8 cellular contexts compared by ENCODE assay signal in the genomic region with DNA sequence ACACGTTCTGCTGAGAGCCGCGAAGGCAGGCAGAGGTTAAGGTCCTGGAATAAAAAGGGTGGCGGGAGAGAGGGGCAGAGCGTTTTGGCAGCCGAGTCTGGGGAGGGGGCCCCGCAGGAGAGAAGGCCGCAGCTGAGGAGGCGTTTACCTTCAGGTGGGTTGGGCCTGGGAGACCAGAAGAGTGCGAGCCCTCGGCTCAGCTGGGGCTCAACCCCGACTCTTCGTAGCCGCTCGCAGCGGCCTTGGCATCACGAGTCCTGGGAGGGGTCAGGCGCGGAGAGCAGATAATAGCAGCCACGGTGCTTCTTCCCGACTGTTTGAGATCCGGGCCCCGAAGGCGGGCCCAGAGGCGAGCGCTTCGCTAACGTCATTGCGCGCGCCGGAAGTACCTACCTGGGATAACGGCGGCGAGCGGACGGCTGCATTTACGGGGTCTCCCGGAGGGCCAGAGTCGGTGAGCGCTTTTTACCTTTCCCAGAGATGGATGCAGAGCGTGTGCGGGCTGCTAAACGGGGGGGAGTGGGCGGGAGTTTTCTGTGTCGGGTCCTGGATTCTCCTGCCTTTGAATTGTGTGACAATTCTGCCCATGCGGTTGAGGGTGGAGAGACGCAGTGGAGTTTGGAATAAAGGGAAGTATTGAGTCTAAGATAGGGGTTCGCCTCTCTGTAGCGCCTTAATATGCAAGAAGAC. TPM values are rescaled to one million over a fixed set of nuclear protein-coding genes. Genes with fewer than 3 reads are reported as not detected.
DNase-seq lines count a peak whose midpoint lies in the region; ATAC-seq and TF ChIP-seq lines count a peak whose summit lies in the region.

A gene with protein sequence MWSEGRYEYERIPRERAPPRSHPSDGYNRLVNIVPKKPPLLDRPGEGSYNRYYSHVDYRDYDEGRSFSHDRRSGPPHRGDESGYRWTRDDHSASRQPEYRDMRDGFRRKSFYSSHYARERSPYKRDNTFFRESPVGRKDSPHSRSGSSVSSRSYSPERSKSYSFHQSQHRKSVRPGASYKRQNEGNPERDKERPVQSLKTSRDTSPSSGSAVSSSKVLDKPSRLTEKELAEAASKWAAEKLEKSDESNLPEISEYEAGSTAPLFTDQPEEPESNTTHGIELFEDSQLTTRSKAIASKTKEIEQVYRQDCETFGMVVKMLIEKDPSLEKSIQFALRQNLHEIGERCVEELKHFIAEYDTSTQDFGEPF (plus strand): TSS at position 392 of the 690 bp plus-strand sequence. CDS start 9,736 bp downstream, outside the sequence.
A gene with protein sequence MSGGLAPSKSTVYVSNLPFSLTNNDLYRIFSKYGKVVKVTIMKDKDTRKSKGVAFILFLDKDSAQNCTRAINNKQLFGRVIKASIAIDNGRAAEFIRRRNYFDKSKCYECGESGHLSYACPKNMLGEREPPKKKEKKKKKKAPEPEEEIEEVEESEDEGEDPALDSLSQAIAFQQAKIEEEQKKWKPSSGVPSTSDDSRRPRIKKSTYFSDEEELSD (minus strand): TSS at position 319 of the 690 bp plus-strand sequence. CDS start 1,992 bp downstream, outside the sequence.

- peak within 1 kb of the TSS; percentile 97 for H3K27ac Mint-ChIP-seq in activated T-helper 17 cell treated with anti-CD3 and anti-CD28 coated beads, Interleukin-2, amount 50 U/mL, for 72 hours
- H3K27ac Mint-ChIP-seq in natural killer cell treated with Interleukin-12 subunit alpha and Interleukin-12 subunit beta and Interleukin-15 and Interleukin-18, amount 100 ng/mL, for 72 hours: peak within 1 kb of the TSS; percentile 93 to 99

- peak within 1 kb of the TSS; percentile 74 to 83 for H3K4me3 ChIP-seq in DND-41 (ENCODE audit: low read depth in 1 of 2, low read length in 2 of 2)
- peak within 1 kb of the TSS; percentile 82 for H3K4me3 ChIP-seq in fibroblast of pulmonary artery (replicated peaks; ENCODE audit: low read depth, low read length)

- H3K9me3 Mint-ChIP-seq in activated T-helper 17 cell treated with anti-CD3 and anti-CD28 coated beads, Interleukin-2, amount 50 U/mL, for 72 hours: no peaks in the 10 kb centered on the region
- no peaks in the 10 kb centered on the region for H3K9me3 Mint-ChIP-seq in natural killer cell treated with Interleukin-12 subunit alpha and Interleukin-12 subunit beta and Interleukin-15 and Interleukin-18, amount 100 ng/mL, for 72 hours

- peaks cover 13% of the 10 kb centered on the region for H4K20me1 ChIP-seq in DND-41 (ENCODE audit: insufficient read depth, low read length)

- H3K4me1 ChIP-seq in DND-41 (ENCODE audit: insufficient read depth, low read length): peaks cover 40% of the 10 kb centered on the region

- H3K27me3 Mint-ChIP-seq in activated T-helper 17 cell treated with anti-CD3 and anti-CD28 coated beads, Interleukin-2, amount 50 U/mL, for 72 hours: no peaks in the 10 kb centered on the region
- no peaks in the 10 kb centered on the region for H3K27me3 Mint-ChIP-seq in natural killer cell treated with Interleukin-12 subunit alpha and Interleukin-12 subunit beta and Interleukin-15 and Interleukin-18, amount 100 ng/mL, for 72 hours

- H3K9ac ChIP-seq in DND-41 (ENCODE audit: low read depth, low read length): peak within 1 kb of the TSS; percentile 85

- peaks cover 64% of the 10 kb centered on the region for H3K79me2 ChIP-seq in DND-41 (ENCODE audit: insufficient read depth, low read length)

- POLR2A ChIA-PET in RWPE1 (lab: Yijun Ruan, JAX; ENCODE audit: low non-redundant PET): no interaction called here

- TF ChIP-seq CTCF in DND-41 (IDR thresholded peaks at IDR 0.05; ENCODE audit: borderline replicate concordance, extremely low read depth, low read length, poor library complexity, severe bottlenecking) (no peak), RWPE1 (conservative IDR thresholded peaks at IDR 0.05; ENCODE audit: low read depth) (no peak), fibroblast of pulmonary artery (IDR thresholded peaks at IDR 0.05; ENCODE audit: low read length, missing control alignments) (no peak)

- H3K36me3 ChIP-seq in DND-41 (ENCODE audit: insufficient read depth, low read length): peaks cover 21% of the 10 kb centered on the region

- H3K9me3 ChIP-seq in DND-41 (ENCODE audit: insufficient read depth, low read length, severe bottlenecking): no peaks in the 10 kb centered on the region

- peak within 1 kb of the TSS; percentile 96 for H3K4me3 Mint-ChIP-seq in activated T-helper 17 cell treated with anti-CD3 and anti-CD28 coated beads, Interleukin-2, amount 50 U/mL, for 72 hours
- H3K4me3 Mint-ChIP-seq in natural killer cell treated with Interleukin-12 subunit alpha and Interleukin-12 subunit beta and Interleukin-15 and Interleukin-18, amount 100 ng/mL, for 72 hours: peak within 1 kb of the TSS; percentile 87

- H3K4me2 ChIP-seq in DND-41 (ENCODE audit: insufficient read depth, low read length): peak within 1 kb of the TSS; percentile 81

- CTCF ChIA-PET in RWPE1 (lab: Yijun Ruan, JAX): interaction anchor here (0.6 to 0.8 kb wide), 3 partner anchors 12 to 344 kb away, joined by 3 to 4 read pairs (median 4); no protein-coding TSS in a partner anchor

- DNase-seq in DND-41 (peak; percentile 82), KG1 (lab: John Stamatoyannopoulos, UW) (peak; percentile 69), RWPE1 (ENCODE audit: low spot score) (peak; percentile 83), fibroblast of pulmonary artery (ENCODE audit: low read depth) (peak; percentile 77)
- DNase-seq in natural killer cell treated with Interleukin-12 subunit alpha and Interleukin-12 subunit beta and Interleukin-15 and Interleukin-18, amount 100 ng/mL, for 72 hours (ENCODE audit: low spot score): peak; percentile 89
- DNase-seq in stimulated activated naive CD8-positive, alpha-beta T cell treated with anti-CD3 and anti-CD28 coated beads, Interleukin-15, Interleukin-2, amounts not matched to agents 100 U/mL and 50 U/mL, for 24 hours: peak; percentile 88

- peak within 1 kb of the TSS; percentile 93 for H2AFZ ChIP-seq in DND-41 (ENCODE audit: low read depth, low read length)

- H3K27ac ChIP-seq in DND-41 (ENCODE audit: low read length): peak within 1 kb of the TSS; percentile 92
- peak within 1 kb of the TSS; percentile 88 for H3K27ac ChIP-seq in RWPE1

- ATAC-seq in DND-41 (ENCODE audit: insufficient read depth, low read depth) (peak; percentile 92), GM21737 (IDR thresholded peaks at IDR 0.05; ENCODE audit: unreplicated experiment) (peak; percentile 90)
- peak; percentile 98 for ATAC-seq in activated T-helper 17 cell treated with anti-CD3 and anti-CD28 coated beads, Interleukin-2, amount 50 U/mL, for 72 hours (replicated peaks)
- peak; percentile 97 to 98 for ATAC-seq in natural killer cell treated with Interleukin-12 subunit alpha and Interleukin-12 subunit beta and Interleukin-15 and Interleukin-18, amount 100 ng/mL, for 72 hours
- peak; percentile 98 for ATAC-seq in stimulated activated naive CD8-positive, alpha-beta T cell treated with anti-CD3 and anti-CD28 coated beads, Interleukin-15, Interleukin-2, amounts not matched to agents 100 U/mL and 50 U/mL, for 24 hours

- peaks cover 27% of the 10 kb centered on the region for H3K4me1 Mint-ChIP-seq in activated T-helper 17 cell treated with anti-CD3 and anti-CD28 coated beads, Interleukin-2, amount 50 U/mL, for 72 hours
- peaks cover 39 to 43% of the 10 kb centered on the region in 2 donors for H3K4me1 Mint-ChIP-seq in natural killer cell treated with Interleukin-12 subunit alpha and Interleukin-12 subunit beta and Interleukin-15 and Interleukin-18, amount 100 ng/mL, for 72 hours (ENCODE audit: low read depth in 2 of 2)

- no peaks in the 10 kb centered on the region for H3K27me3 ChIP-seq in DND-41 (ENCODE audit: insufficient read depth, low read length, poor library complexity)

- H3K36me3 Mint-ChIP-seq in activated T-helper 17 cell treated with anti-CD3 and anti-CD28 coated beads, Interleukin-2, amount 50 U/mL, for 72 hours (ENCODE audit: low read depth): peaks cover 78% of the 10 kb centered on the region
- H3K36me3 Mint-ChIP-seq in natural killer cell treated with Interleukin-12 subunit alpha and Interleukin-12 subunit beta and Interleukin-15 and Interleukin-18, amount 100 ng/mL, for 72 hours: peaks cover 3% of the 10 kb centered on the region

RNA-seq across cellular contexts. Expression of the first gene that starts in this region (rescaled TPM):
- 10 to 100 TPM; 77.0 to 94.0 TPM for total RNA-seq in activated T-helper 17 cell treated with anti-CD3 and anti-CD28 coated beads, Interleukin-2, amount 50 U/mL, for 72 hours
- total RNA-seq in natural killer cell treated with Interleukin-12 subunit alpha and Interleukin-12 subunit beta and Interleukin-15 and Interleukin-18, amount 100 ng/mL, for 72 hours: 10 to 100 TPM; 85.0 to 90.1 TPM

RNA-seq across cellular contexts. Expression of the second gene that starts in this region (rescaled TPM):
- total RNA-seq in activated T-helper 17 cell treated with anti-CD3 and anti-CD28 coated beads, Interleukin-2, amount 50 U/mL, for 72 hours: 10 to 100 TPM; 60.6 to 69.4 TPM
- 10 to 100 TPM; 50.6 to 60.8 TPM for total RNA-seq in natural killer cell treated with Interleukin-12 subunit alpha and Interleukin-12 subunit beta and Interleukin-15 and Interleukin-18, amount 100 ng/mL, for 72 hours

Comparison
In these comparisons a context has a peak if more than half of its experiments do, and no peak if none do; other contexts are left out.
1. Peak in every context shown above with its lines: DNase-seq, ATAC-seq, H3K4me3 ChIP-seq and H3K27ac ChIP-seq.